13 cellular contexts compared by ENCODE assay signal in the genomic region with DNA sequence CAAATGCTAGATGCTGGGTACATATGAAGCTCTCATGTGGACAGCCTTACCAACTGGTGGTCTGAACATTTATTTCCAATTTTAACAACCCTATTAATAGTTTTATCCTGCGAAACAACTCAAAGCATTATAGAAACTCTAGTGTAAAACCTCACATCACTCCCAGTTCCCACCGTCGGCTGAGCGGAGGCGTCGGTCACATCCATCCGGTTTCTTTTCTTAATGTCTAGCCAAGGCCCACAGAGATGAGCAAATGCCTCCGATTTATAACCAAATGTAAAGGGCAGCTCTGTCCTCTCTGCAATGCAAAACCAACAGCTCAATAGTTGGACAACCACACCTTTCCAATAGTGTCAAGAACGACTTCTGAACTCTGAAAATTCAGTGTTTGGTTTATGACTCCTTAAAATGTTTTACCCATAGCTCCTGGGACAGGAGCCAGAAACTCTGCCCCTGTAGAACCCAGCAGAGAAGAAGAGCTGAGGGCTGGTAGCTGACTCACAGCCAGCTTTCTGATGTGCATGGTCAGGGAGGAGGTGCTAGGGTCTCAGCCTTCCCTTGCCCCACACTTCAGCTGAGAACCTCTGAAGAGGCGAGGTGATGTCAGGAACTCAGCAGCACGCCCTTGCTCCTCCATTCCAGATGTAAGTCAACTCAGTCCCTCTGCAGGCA.
"Had no signal": no experiment of that assay in that cellular context is flagged by ENCODE, and none has a peak within 500 bp of the region (broad histone marks: within the 10 kb centered on the region; RNA-seq: fewer than 3 reads in every experiment).

No MANE protein-coding gene starts in this region.

- DNase-seq: activated CD4-positive, alpha-beta T cell treated with anti-CD3 and anti-CD28 coated beads for 4 hours; activated naive CD4-positive, alpha-beta T cell; dorsolateral prefrontal cortex; esophagus squamous epithelium; hypothalamus; left ventricle myocardium superior; stimulated activated CD4-positive, alpha-beta T cell treated with anti-CD3 and anti-CD28 coated beads, Interleukin-1b, Interleukin-23, amount 100 ng/mL, for 48 hours; T-helper 17 cell had no signal

- H3K27ac Mint-ChIP-seq: activated CD4-positive, alpha-beta memory T cell treated with anti-CD3 and anti-CD28 coated beads, Interleukin-2, amount 10 ng/mL, durations not matched to agents 7 days and 5 days; memory B cell; nephron; T-helper 17 cell; WTC11 had no signal

- H3K4me3 Mint-ChIP-seq: activated CD4-positive, alpha-beta memory T cell treated with anti-CD3 and anti-CD28 coated beads, Interleukin-2, amount 10 ng/mL, durations not matched to agents 7 days and 5 days; memory B cell; nephron; T-helper 17 cell; WTC11 had no signal

- H3K36me3 Mint-ChIP-seq: memory B cell, WTC11 had no signal

- H3K9me3 Mint-ChIP-seq: activated CD4-positive, alpha-beta memory T cell treated with anti-CD3 and anti-CD28 coated beads, Interleukin-2, amount 10 ng/mL, durations not matched to agents 7 days and 5 days; nephron; WTC11 had no signal

- H3K4me1 Mint-ChIP-seq: memory B cell, WTC11 had no signal

- ATAC-seq: left ventricle myocardium superior, sciatic nerve, T-helper 17 cell, WTC11 had no signal
